ENCODE assay signal across 8 cellular contexts in genomic region chr7:66846096-66846445, GRCh38.
DNase-seq lines count a peak whose midpoint lies in the region; ATAC-seq and TF ChIP-seq lines count a peak whose summit lies in the region.
"Not testable (repeated sequence)": the region's sequence is repeated elsewhere in the genome, so short reads cannot be mapped to it uniquely, and the experiment has no call there.

No MANE protein-coding gene starts in this region.

- H3K4me3 Mint-ChIP-seq in activated T-cell treated with anti-CD3 and anti-CD28 coated beads, Interleukin-2, amount 50 U/mL, for 24 hours, result peak overlapping the region; percentile 97
- H3K4me3 Mint-ChIP-seq in brain, result peak overlapping the region; percentile 90 to 97 (median 96)
- peak overlapping the region; percentile 59 to 99 (median 71) for H3K4me3 Mint-ChIP-seq in immature natural killer cell
- H3K4me3 Mint-ChIP-seq in neural progenitor cell, result peak overlapping the region; percentile 95
- peak overlapping the region; percentile 93 to 99 for H3K4me3 Mint-ChIP-seq in stimulated activated naive B cell treated with anti-CD40 and anti-IgM and Interleukin-4, amounts not matched to agents 10 μg/mL and 1 μg/mL and 100 μg/mL, for 72 hours

- POLR2A ChIA-PET in HCT116 (lab: Charles Lee); RWPE1 (lab: Yijun Ruan, JAX; ENCODE audit: low non-redundant PET): not testable (repeated sequence)

- CTCF ChIA-PET in HCT116 (lab: Charles Lee), result not testable (repeated sequence)
- CTCF ChIA-PET in RWPE1 (lab: Yijun Ruan, JAX), result interaction anchor here (0.7 kb wide), 1 partner anchor 74 kb away, joined by 4 read pairs; no protein-coding TSS in a partner anchor

- H3K4me3 ChIP-seq in ACC112 (ENCODE audit: low read depth, low read length) (peak overlapping the region; percentile 82; the same call in 1 of the 2 replicates), HCT116 (replicated peaks in 1 of 2; ENCODE audit: low read depth in 1 of 2, low read length in 2 of 2) (peak overlapping the region; percentile 77 to 92), neural progenitor cell (peak overlapping the region; percentile 91)

- H3K36me3 ChIP-seq in ACC112 (ENCODE audit: insufficient read depth, low read length); HCT116 (ENCODE audit: control insufficient read depth in 1 of 2, insufficient read depth in 2 of 2, low read length in 2 of 2); neural progenitor cell: not testable (repeated sequence)

- H3F3A ChIP-seq in neural progenitor cell (ENCODE audit: low read depth), result peaks cover 22% of the 10 kb centered on the region

- intact Hi-C loops in HCT116 (cut with micrococcal nuclease), result loop anchor here (10.0 kb wide), 1 partner anchor 191 kb away; no protein-coding TSS in a partner anchor

- H3K9ac ChIP-seq in HCT116 (ENCODE audit: low read length); neural progenitor cell: not testable (repeated sequence)

- H3K4me2 ChIP-seq in HCT116 (ENCODE audit: low read length) (peak overlapping the region; percentile 98), neural progenitor cell (peak overlapping the region; percentile 91)

- not testable (repeated sequence) for DNase-seq in HCT116 (ENCODE audit: low read depth, low spot score); RWPE1 (ENCODE audit: low spot score); activated T-cell treated with anti-CD3 and anti-CD28 coated beads, Interleukin-2, amount 50 U/mL, for 24 hours; immature natural killer cell; neural progenitor cell (ENCODE audit: low spot score); stimulated activated naive B cell treated with anti-CD40 and anti-IgM and Interleukin-4, amounts not matched to agents 10 μg/mL and 1 μg/mL and 100 μg/mL, for 72 hours

- H3K9me3 ChIP-seq in HCT116 (ENCODE audit: control insufficient read depth in 1 of 2, insufficient read depth in 1 of 2, low read depth in 1 of 2, low read length in 2 of 2); neural progenitor cell (ENCODE audit: low read depth): not testable (repeated sequence)

- H3K4me1 Mint-ChIP-seq in activated T-cell treated with anti-CD3 and anti-CD28 coated beads, Interleukin-2, amount 50 U/mL, for 24 hours (ENCODE audit: low read depth), result peaks cover 37% of the 10 kb centered on the region
- H3K4me1 Mint-ChIP-seq in brain (peaks cover 37% of the 10 kb centered on the region), immature natural killer cell (peaks cover 22 to 28% of the 10 kb centered on the region in 2 donors), neural progenitor cell (peaks cover 23% of the 10 kb centered on the region)
- H3K4me1 Mint-ChIP-seq in stimulated activated naive B cell treated with anti-CD40 and anti-IgM and Interleukin-4, amounts not matched to agents 10 μg/mL and 1 μg/mL and 100 μg/mL, for 72 hours, result peaks cover 20 to 42% of the 10 kb centered on the region in 2 donors

- peaks cover 14% of the 10 kb centered on the region for H3K36me3 Mint-ChIP-seq in activated T-cell treated with anti-CD3 and anti-CD28 coated beads, Interleukin-2, amount 50 U/mL, for 24 hours (ENCODE audit: low read depth)
- not testable (repeated sequence) for H3K36me3 Mint-ChIP-seq in brain; immature natural killer cell; neural progenitor cell; stimulated activated naive B cell treated with anti-CD40 and anti-IgM and Interleukin-4, amounts not matched to agents 10 μg/mL and 1 μg/mL and 100 μg/mL, for 72 hours

- H3K27ac Mint-ChIP-seq in activated T-cell treated with anti-CD3 and anti-CD28 coated beads, Interleukin-2, amount 50 U/mL, for 24 hours, result peak overlapping the region; percentile 99
- H3K27ac Mint-ChIP-seq in brain (peak overlapping the region; percentile 55 to 100 (median 100)), immature natural killer cell (peak overlapping the region; percentile 98 to 100 (median 100)), neural progenitor cell (peak overlapping the region; percentile 93)
- peak overlapping the region; percentile 97 for H3K27ac Mint-ChIP-seq in stimulated activated naive B cell treated with anti-CD40 and anti-IgM and Interleukin-4, amounts not matched to agents 10 μg/mL and 1 μg/mL and 100 μg/mL, for 72 hours

- H3K4me1 ChIP-seq in ACC112 (ENCODE audit: control insufficient read depth, insufficient read depth, low read length, unreplicated experiment) (peaks cover 25% of the 10 kb centered on the region), HCT116 (ENCODE audit: control insufficient read depth in 1 of 2, insufficient read depth in 2 of 2, low read length in 2 of 2) (peaks cover 4 to 19% of the 10 kb centered on the region in 2 experiments; a peak in 2 of 4 replicates), neural progenitor cell (peaks cover 11% of the 10 kb centered on the region)

- H3K27ac ChIP-seq in ACC112 (ENCODE audit: low read depth, low read length); HCT116 (ENCODE audit: low read depth, low read length); neural progenitor cell: not testable (repeated sequence)
- H3K27ac ChIP-seq in RWPE1, result peak overlapping the region; percentile 75

- H3K27me3 Mint-ChIP-seq in activated T-cell treated with anti-CD3 and anti-CD28 coated beads, Interleukin-2, amount 50 U/mL, for 24 hours; neural progenitor cell (ENCODE audit: insufficient read depth, low read depth); stimulated activated naive B cell treated with anti-CD40 and anti-IgM and Interleukin-4, amounts not matched to agents 10 μg/mL and 1 μg/mL and 100 μg/mL, for 72 hours: not testable (repeated sequence)
- H3K27me3 Mint-ChIP-seq in brain (peaks cover 13% of the 10 kb centered on the region), immature natural killer cell (ENCODE audit: low read depth in 3 of 3) (peaks cover 7 to 13% (median 11%) of the 10 kb centered on the region in 3 donors)

- not testable (repeated sequence) for TF ChIP-seq CTCF in HCT116 (IDR thresholded peaks at IDR 0.05 in 2 of 3, conservative IDR thresholded peaks at IDR 0.05 in 1 of 3; ENCODE audit: borderline replicate concordance in 1 of 3, insufficient read depth in 1 of 3, low read depth in 2 of 3, low read length in 2 of 3); RWPE1 (conservative IDR thresholded peaks at IDR 0.05; ENCODE audit: low read depth); brain (conservative IDR thresholded peaks at IDR 0.05); neural progenitor cell (IDR thresholded peaks at IDR 0.05)

- H4K20me1 ChIP-seq in HCT116 (ENCODE audit: insufficient read depth); neural progenitor cell (ENCODE audit: low read depth): not testable (repeated sequence)

- H3K9me2 ChIP-seq in HCT116 (ENCODE audit: insufficient read depth), result not testable (repeated sequence)

- H2AFZ ChIP-seq in ACC112 (ENCODE audit: low read length, unreplicated experiment); HCT116 (ENCODE audit: low read depth, low read length, poor library complexity, severe bottlenecking); neural progenitor cell (replicated peaks): not testable (repeated sequence)

- H3K9me3 Mint-ChIP-seq in activated T-cell treated with anti-CD3 and anti-CD28 coated beads, Interleukin-2, amount 50 U/mL, for 24 hours; brain; immature natural killer cell; neural progenitor cell; stimulated activated naive B cell treated with anti-CD40 and anti-IgM and Interleukin-4, amounts not matched to agents 10 μg/mL and 1 μg/mL and 100 μg/mL, for 72 hours: not testable (repeated sequence)

- H3K27me3 ChIP-seq in ACC112 (ENCODE audit: insufficient read depth, low read length); HCT116 (ENCODE audit: insufficient read depth, low read length); neural progenitor cell: not testable (repeated sequence)

- not testable (repeated sequence) for TF ChIP-seq RAD21 in HCT116 (IDR thresholded peaks at IDR 0.05; ENCODE audit: low read depth)

- ATAC-seq in HCT116; stimulated activated naive B cell treated with anti-CD40 and anti-IgM and Interleukin-4, amounts not matched to agents 10 μg/mL and 1 μg/mL and 100 μg/mL, for 72 hours (replicated peaks): not testable (repeated sequence)

- BruUV-seq in HCT116 (replicated peaks; lab: Mats Ljungman, UMichigan), result not testable (repeated sequence)

- RAD21 ChIA-PET in HCT116 (lab: Charles Lee; ENCODE audit: low non-redundant PET in 1 of 2, low total read pairs in 2 of 2, uncharacterized antibody in 2 of 2, unreplicated experiment in 2 of 2), result not testable (repeated sequence)

- TF ChIP-seq POLR2A in HCT116 (IDR thresholded peaks at IDR 0.05; ENCODE audit: borderline replicate concordance, extremely low read depth, insufficient read depth, insufficient read length), result not testable (repeated sequence)

- H3K79me2 ChIP-seq in ACC112 (ENCODE audit: control insufficient read depth, insufficient read depth, low read length, unreplicated experiment); HCT116 (ENCODE audit: insufficient read depth, low read length); neural progenitor cell (ENCODE audit: low read depth): not testable (repeated sequence)
